In the genomic region with DNA sequence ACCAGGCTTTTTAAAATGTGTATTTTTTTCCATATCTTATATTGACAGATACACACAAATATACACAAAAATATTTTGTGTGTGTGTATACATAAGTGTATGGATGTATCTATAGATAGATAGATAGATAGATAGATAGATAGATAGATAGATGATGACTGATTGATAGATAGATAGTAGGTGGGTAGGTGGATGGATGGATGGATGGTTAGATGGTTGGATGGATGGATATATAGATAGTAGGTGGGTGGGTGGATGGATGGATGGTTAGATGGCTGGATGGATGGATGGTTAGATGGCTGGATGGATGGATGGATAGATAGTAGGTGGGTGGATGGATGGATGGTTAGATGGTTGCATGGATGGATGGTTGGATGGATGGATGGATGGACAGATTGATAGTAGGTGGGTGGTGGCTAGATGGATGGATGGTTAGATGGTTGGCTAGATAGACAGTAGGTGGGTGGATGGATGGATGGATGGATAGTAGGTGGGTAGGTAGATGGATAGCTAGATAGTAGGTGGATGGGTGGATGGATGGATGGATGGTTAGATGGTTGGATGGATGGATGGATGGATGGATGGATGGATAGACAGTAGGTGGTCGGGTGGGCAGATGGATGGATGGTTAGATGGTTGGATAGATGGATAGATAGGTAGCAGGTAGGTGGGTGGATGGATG, we compare ENCODE assay signal across 1 cellular context.
TF ChIP-seq lines count a peak whose summit lies in the region.

No MANE protein-coding gene starts in this region.

TF ChIP-seq in HEK293, 187 proteins besides CTCF, POLR2A, EP300 and RAD21 (continued from another document and continues in another):
- no peak for TF ChIP-seq ZNF660 (tag by site-specific recombination; IDR thresholded peaks at IDR 0.05)
- TF ChIP-seq ZNF394 (tag by site-specific recombination; IDR thresholded peaks at IDR 0.05; ENCODE audit: borderline replicate concordance), result no peak
- no peak for TF ChIP-seq OVOL3 (tag by site-specific recombination; IDR thresholded peaks at IDR 0.05)
- TF ChIP-seq, protein P1, sequence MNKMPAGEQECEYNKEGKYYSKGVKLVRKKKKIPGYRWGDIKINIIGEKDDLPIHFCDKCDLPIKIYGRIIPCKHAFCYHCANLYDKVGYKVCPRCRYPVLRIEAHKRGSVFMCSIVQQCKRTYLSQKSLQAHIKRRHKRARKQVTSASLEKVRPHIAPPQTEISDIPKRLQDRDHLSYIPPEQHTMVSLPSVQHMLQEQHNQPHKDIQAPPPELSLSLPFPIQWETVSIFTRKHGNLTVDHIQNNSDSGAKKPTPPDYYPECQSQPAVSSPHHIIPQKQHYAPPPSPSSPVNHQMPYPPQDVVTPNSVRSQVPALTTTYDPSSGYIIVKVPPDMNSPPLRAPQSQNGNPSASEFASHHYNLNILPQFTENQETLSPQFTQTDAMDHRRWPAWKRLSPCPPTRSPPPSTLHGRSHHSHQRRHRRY (tag by site-specific recombination; IDR thresholded peaks at IDR 0.05), result no peak
- TF ChIP-seq FEZF1 (tag by site-specific recombination; IDR thresholded peaks at IDR 0.05), result no peak
- no peak for TF ChIP-seq KLF10 (tag by site-specific recombination; IDR thresholded peaks at IDR 0.05)
- TF ChIP-seq, protein P2, sequence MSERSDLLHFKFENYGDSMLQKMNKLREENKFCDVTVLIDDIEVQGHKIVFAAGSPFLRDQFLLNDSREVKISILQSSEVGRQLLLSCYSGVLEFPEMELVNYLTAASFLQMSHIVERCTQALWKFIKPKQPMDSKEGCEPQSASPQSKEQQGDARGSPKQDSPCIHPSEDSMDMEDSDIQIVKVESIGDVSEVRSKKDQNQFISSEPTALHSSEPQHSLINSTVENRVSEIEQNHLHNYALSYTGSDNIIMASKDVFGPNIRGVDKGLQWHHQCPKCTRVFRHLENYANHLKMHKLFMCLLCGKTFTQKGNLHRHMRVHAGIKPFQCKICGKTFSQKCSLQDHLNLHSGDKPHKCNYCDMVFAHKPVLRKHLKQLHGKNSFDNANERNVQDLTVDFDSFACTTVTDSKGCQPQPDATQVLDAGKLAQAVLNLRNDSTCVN (tag by site-specific recombination; optimal IDR thresholded peaks at IDR 0.05), result peak; percentile 24
- TF ChIP-seq, protein P3, sequence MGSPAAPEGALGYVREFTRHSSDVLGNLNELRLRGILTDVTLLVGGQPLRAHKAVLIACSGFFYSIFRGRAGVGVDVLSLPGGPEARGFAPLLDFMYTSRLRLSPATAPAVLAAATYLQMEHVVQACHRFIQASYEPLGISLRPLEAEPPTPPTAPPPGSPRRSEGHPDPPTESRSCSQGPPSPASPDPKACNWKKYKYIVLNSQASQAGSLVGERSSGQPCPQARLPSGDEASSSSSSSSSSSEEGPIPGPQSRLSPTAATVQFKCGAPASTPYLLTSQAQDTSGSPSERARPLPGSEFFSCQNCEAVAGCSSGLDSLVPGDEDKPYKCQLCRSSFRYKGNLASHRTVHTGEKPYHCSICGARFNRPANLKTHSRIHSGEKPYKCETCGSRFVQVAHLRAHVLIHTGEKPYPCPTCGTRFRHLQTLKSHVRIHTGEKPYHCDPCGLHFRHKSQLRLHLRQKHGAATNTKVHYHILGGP (tag by site-specific recombination; IDR thresholded peaks at IDR 0.05), result no peak
- TF ChIP-seq ZFP69B (tag by site-specific recombination; IDR thresholded peaks at IDR 0.05), result no peak
- TF ChIP-seq, protein P4, sequence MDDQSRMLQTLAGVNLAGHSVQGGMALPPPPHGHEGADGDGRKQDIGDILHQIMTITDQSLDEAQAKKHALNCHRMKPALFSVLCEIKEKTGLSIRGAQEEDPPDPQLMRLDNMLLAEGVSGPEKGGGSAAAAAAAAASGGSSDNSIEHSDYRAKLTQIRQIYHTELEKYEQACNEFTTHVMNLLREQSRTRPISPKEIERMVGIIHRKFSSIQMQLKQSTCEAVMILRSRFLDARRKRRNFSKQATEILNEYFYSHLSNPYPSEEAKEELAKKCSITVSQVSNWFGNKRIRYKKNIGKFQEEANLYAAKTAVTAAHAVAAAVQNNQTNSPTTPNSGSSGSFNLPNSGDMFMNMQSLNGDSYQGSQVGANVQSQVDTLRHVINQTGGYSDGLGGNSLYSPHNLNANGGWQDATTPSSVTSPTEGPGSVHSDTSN (CRISPR knock-in tag; IDR thresholded peaks at IDR 0.05), result no peak
- no peak for TF ChIP-seq ZNF548 (tag by site-specific recombination; IDR thresholded peaks at IDR 0.05)
- no peak for TF ChIP-seq ZBTB48 (tag by site-specific recombination; IDR thresholded peaks at IDR 0.05)
- no peak for TF ChIP-seq ZNF266 (tag by site-specific recombination; IDR thresholded peaks at IDR 0.05; ENCODE audit: low read depth)
- no peak for TF ChIP-seq TCF7L2 (IDR thresholded peaks at IDR 0.05; ENCODE audit: borderline replicate concordance, low read depth, low read length)
- no peak for TF ChIP-seq ZIC2 (tag by site-specific recombination; IDR thresholded peaks at IDR 0.05)
- peak; percentile 70; the same call in 1 of the 2 replicates for TF ChIP-seq ZNF776 (tag by site-specific recombination; IDR thresholded peaks at IDR 0.05; ENCODE audit: borderline replicate concordance)
- no peak for TF ChIP-seq GLIS2 (tag by site-specific recombination; IDR thresholded peaks at IDR 0.05)
- TF ChIP-seq KLF8 (tag by site-specific recombination; IDR thresholded peaks at IDR 0.05), result no peak
- TF ChIP-seq SCRT2 (tag by site-specific recombination; IDR thresholded peaks at IDR 0.05), result no peak
- no peak for TF ChIP-seq ZNF19 (tag by site-specific recombination; IDR thresholded peaks at IDR 0.05; ENCODE audit: low read depth)
- TF ChIP-seq, protein P5, sequence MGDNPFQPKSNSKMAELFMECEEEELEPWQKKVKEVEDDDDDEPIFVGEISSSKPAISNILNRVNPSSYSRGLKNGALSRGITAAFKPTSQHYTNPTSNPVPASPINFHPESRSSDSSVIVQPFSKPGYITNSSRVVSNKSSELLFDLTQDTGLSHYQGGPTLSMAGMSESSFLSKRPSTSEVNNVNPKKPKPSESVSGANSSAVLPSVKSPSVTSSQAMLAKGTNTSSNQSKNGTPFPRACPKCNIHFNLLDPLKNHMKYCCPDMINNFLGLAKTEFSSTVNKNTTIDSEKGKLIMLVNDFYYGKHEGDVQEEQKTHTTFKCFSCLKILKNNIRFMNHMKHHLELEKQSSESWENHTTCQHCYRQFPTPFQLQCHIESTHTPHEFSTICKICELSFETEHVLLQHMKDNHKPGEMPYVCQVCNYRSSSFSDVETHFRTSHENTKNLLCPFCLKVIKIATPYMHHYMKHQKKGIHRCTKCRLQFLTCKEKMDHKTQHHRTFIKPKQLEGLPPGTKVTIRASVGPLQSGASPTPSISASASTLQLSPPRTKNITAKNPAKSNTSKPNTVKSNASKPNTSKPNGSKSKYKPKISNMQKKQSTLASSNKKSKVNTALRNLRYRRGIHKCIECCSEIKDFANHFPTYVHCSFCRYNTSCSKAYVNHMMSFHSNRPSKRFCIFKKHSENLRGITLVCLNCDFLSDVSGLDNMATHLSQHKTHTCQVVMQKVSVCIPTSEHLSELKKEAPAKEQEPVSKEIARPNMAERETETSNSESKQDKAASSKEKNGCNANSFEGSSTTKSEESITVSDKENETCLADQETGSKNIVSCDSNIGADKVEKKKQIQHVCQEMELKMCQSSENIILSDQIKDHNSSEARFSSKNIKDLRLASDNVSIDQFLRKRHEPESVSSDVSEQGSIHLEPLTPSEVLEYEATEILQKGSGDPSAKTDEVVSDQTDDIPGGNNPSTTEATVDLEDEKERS (tag by site-specific recombination; IDR thresholded peaks at IDR 0.05), result no peak
- TF ChIP-seq, protein P6, sequence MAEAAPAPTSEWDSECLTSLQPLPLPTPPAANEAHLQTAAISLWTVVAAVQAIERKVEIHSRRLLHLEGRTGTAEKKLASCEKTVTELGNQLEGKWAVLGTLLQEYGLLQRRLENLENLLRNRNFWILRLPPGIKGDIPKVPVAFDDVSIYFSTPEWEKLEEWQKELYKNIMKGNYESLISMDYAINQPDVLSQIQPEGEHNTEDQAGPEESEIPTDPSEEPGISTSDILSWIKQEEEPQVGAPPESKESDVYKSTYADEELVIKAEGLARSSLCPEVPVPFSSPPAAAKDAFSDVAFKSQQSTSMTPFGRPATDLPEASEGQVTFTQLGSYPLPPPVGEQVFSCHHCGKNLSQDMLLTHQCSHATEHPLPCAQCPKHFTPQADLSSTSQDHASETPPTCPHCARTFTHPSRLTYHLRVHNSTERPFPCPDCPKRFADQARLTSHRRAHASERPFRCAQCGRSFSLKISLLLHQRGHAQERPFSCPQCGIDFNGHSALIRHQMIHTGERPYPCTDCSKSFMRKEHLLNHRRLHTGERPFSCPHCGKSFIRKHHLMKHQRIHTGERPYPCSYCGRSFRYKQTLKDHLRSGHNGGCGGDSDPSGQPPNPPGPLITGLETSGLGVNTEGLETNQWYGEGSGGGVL (tag by site-specific recombination; IDR thresholded peaks at IDR 0.05), result no peak
- TF ChIP-seq, protein P7, sequence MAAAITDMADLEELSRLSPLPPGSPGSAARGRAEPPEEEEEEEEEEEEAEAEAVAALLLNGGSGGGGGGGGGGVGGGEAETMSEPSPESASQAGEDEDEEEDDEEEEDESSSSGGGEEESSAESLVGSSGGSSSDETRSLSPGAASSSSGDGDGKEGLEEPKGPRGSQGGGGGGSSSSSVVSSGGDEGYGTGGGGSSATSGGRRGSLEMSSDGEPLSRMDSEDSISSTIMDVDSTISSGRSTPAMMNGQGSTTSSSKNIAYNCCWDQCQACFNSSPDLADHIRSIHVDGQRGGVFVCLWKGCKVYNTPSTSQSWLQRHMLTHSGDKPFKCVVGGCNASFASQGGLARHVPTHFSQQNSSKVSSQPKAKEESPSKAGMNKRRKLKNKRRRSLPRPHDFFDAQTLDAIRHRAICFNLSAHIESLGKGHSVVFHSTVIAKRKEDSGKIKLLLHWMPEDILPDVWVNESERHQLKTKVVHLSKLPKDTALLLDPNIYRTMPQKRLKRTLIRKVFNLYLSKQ (tag by site-specific recombination; IDR thresholded peaks at IDR 0.05; ENCODE audit: borderline replicate concordance), result no peak
- TF ChIP-seq KLF1 (tag by site-specific recombination; IDR thresholded peaks at IDR 0.05), result no peak
- TF ChIP-seq ZNF221 (tag by site-specific recombination; IDR thresholded peaks at IDR 0.05; ENCODE audit: borderline replicate concordance), result no peak
- TF ChIP-seq, protein P8, sequence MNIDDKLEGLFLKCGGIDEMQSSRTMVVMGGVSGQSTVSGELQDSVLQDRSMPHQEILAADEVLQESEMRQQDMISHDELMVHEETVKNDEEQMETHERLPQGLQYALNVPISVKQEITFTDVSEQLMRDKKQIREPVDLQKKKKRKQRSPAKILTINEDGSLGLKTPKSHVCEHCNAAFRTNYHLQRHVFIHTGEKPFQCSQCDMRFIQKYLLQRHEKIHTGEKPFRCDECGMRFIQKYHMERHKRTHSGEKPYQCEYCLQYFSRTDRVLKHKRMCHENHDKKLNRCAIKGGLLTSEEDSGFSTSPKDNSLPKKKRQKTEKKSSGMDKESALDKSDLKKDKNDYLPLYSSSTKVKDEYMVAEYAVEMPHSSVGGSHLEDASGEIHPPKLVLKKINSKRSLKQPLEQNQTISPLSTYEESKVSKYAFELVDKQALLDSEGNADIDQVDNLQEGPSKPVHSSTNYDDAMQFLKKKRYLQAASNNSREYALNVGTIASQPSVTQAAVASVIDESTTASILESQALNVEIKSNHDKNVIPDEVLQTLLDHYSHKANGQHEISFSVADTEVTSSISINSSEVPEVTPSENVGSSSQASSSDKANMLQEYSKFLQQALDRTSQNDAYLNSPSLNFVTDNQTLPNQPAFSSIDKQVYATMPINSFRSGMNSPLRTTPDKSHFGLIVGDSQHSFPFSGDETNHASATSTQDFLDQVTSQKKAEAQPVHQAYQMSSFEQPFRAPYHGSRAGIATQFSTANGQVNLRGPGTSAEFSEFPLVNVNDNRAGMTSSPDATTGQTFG (tag by site-specific recombination; IDR thresholded peaks at IDR 0.05; ENCODE audit: borderline replicate concordance), result peak; percentile 56; the same call in 1 of the 2 replicates
- no peak for TF ChIP-seq ZNF433 (tag by site-specific recombination; IDR thresholded peaks at IDR 0.05; ENCODE audit: low read depth)
- TF ChIP-seq ZNF521 (tag by site-specific recombination; IDR thresholded peaks at IDR 0.05), result peak; percentile 94; the same call in 1 of the 2 replicates
- no peak for TF ChIP-seq GFI1B (tag by site-specific recombination; IDR thresholded peaks at IDR 0.05)
- no peak; the same call in 1 of the 2 replicates for TF ChIP-seq KLF16 (tag by site-specific recombination; IDR thresholded peaks at IDR 0.05)
- TF ChIP-seq HOXA7 (CRISPR knock-in tag; IDR thresholded peaks at IDR 0.05; ENCODE audit: borderline replicate concordance), result no peak
- TF ChIP-seq ZNF324 (tag by site-specific recombination; IDR thresholded peaks at IDR 0.05), result no peak
- peak; percentile 53 for TF ChIP-seq YY2 (tag by site-specific recombination; IDR thresholded peaks at IDR 0.05)
- TF ChIP-seq ZNF514 (tag by site-specific recombination; IDR thresholded peaks at IDR 0.05), result no peak
- TF ChIP-seq, protein P9, sequence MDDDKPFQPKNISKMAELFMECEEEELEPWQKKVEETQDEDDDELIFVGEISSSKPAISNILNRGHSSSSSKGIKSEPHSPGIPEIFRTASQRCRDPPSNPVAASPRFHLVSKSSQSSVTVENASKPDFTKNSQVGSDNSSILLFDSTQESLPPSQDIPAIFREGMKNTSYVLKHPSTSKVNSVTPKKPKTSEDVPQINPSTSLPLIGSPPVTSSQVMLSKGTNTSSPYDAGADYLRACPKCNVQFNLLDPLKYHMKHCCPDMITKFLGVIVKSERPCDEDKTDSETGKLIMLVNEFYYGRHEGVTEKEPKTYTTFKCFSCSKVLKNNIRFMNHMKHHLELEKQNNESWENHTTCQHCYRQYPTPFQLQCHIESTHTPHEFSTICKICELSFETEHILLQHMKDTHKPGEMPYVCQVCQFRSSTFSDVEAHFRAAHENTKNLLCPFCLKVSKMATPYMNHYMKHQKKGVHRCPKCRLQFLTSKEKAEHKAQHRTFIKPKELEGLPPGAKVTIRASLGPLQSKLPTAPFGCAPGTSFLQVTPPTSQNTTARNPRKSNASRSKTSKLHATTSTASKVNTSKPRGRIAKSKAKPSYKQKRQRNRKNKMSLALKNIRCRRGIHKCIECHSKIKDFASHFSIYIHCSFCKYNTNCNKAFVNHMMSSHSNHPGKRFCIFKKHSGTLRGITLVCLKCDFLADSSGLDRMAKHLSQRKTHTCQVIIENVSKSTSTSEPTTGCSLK (tag by site-specific recombination; IDR thresholded peaks at IDR 0.05), result no peak; the same call in 1 of the 2 replicates
- no peak for TF ChIP-seq ZNF16 (tag by site-specific recombination; IDR thresholded peaks at IDR 0.05; ENCODE audit: low read depth)
- 0 out of 2 replicates have a peak, but pooled peaks have one; percentile 7 for TF ChIP-seq ZNF311 (tag by site-specific recombination; IDR thresholded peaks at IDR 0.05; ENCODE audit: borderline replicate concordance)
- no peak for TF ChIP-seq ZNF843 (tag by site-specific recombination; IDR thresholded peaks at IDR 0.05)
- no peak for TF ChIP-seq ZSCAN30 (tag by site-specific recombination; IDR thresholded peaks at IDR 0.05)
- no peak for TF ChIP-seq ZNF121 (tag by site-specific recombination; IDR thresholded peaks at IDR 0.05)
- TF ChIP-seq ZNF366 (tag by site-specific recombination; conservative IDR thresholded peaks at IDR 0.05), result peak; percentile 98
- no peak for TF ChIP-seq ZNF175 (tag by site-specific recombination; IDR thresholded peaks at IDR 0.05)
- TF ChIP-seq EGR2 (tag by site-specific recombination; IDR thresholded peaks at IDR 0.05; ENCODE audit: low read depth), result peak; percentile 53
- TF ChIP-seq MZF1 (tag by site-specific recombination; IDR thresholded peaks at IDR 0.05; ENCODE audit: borderline replicate concordance), result no peak
- no peak for TF ChIP-seq ZNF610 (tag by site-specific recombination; IDR thresholded peaks at IDR 0.05; ENCODE audit: borderline replicate concordance)
- TF ChIP-seq ZNF785 (tag by site-specific recombination; IDR thresholded peaks at IDR 0.05), result no peak
- no peak for TF ChIP-seq ZNF391 (tag by site-specific recombination; IDR thresholded peaks at IDR 0.05; ENCODE audit: borderline replicate concordance, low read depth)
- no peak; the same call in 1 of the 2 replicates for TF ChIP-seq ZNF747 (tag by site-specific recombination; IDR thresholded peaks at IDR 0.05)
